ENCODE assay signal across 22 cellular contexts in genomic region chr20:38149880-38150594, GRCh38. TPM values are rescaled to one million over a fixed set of nuclear protein-coding genes. Genes with fewer than 3 reads are reported as not detected.
A peak's percentile ranks its signal among the peaks of the same experiment; 100 is the strongest.
DNase-seq lines count a peak whose midpoint lies in the region; ATAC-seq and TF ChIP-seq lines count a peak whose summit lies in the region.
"Had no signal": no experiment of that assay in that cellular context is flagged by ENCODE, and none has a peak within 500 bp of the region (broad histone marks: within the 10 kb centered on the region; RNA-seq: fewer than 3 reads in every experiment).

No MANE protein-coding gene starts in this region.

- H3K9me3 Mint-ChIP-seq in endothelial cell (ENCODE audit: unreplicated experiment) (no peaks in the 10 kb centered on the region), nephron (no peaks in the 10 kb centered on the region)
- H3K9me3 Mint-ChIP-seq: activated naive CD4-positive, alpha-beta T cell treated with anti-CD3 and anti-CD28 coated beads for 36 hours; activated T-cell treated with anti-CD3 and anti-CD28 coated beads, Interleukin-2, amount 50 U/mL, for 72 hours; CD4-positive, CD25-positive, alpha-beta regulatory T cell; endodermal cell; HFFc6 had no signal

- H3K36me3 ChIP-seq in BLaER1 (no peaks in the 10 kb centered on the region), BE2C (no peaks in the 10 kb centered on the region)
- H3K36me3 ChIP-seq: neutrophil had no signal

- TF ChIP-seq CTCF in endothelial cell (IDR thresholded peaks at IDR 0.05; ENCODE audit: unreplicated experiment): no peak
- no peak for TF ChIP-seq CTCF in nephron (IDR thresholded peaks at IDR 0.05; ENCODE audit: unreplicated experiment in 3 of 3)
- TF ChIP-seq CTCF in BE2C (IDR thresholded peaks at IDR 0.05; ENCODE audit: low read depth, low read length): no peak
- TF ChIP-seq CTCF in GM13976 (IDR thresholded peaks at IDR 0.05; ENCODE audit: borderline replicate concordance, control extremely low read depth, extremely low read depth, insufficient read depth, missing control alignments): no peak

- ATAC-seq in GM19463 (IDR thresholded peaks at IDR 0.05; ENCODE audit: unreplicated experiment) (no peak), HG02938 (IDR thresholded peaks at IDR 0.05; ENCODE audit: unreplicated experiment) (no peak)
- ATAC-seq: activated CD4-positive, alpha-beta T cell treated with anti-CD3 and anti-CD28 coated beads for 36 hours; activated T-cell treated with anti-CD3 and anti-CD28 coated beads, Interleukin-2, amount 50 U/mL, for 72 hours; gastroesophageal sphincter; T-helper 17 cell had no signal

- H4K20me1 ChIP-seq in BLaER1: no peaks in the 10 kb centered on the region

- H3K36me3 Mint-ChIP-seq in endothelial cell (ENCODE audit: low read depth, unreplicated experiment): peaks cover 55% of the 10 kb centered on the region
- H3K36me3 Mint-ChIP-seq in nephron (ENCODE audit: low read depth): no peaks in the 10 kb centered on the region
- H3K36me3 Mint-ChIP-seq: CD4-positive, CD25-positive, alpha-beta regulatory T cell had no signal

- H3K9me3 ChIP-seq in BLaER1 (no peaks in the 10 kb centered on the region), BE2C (no peaks in the 10 kb centered on the region)
- H3K9me3 ChIP-seq: gastroesophageal sphincter, neutrophil had no signal

- H3K4me3 Mint-ChIP-seq in endothelial cell (ENCODE audit: unreplicated experiment): peak overlapping the region; percentile 62
- H3K4me3 Mint-ChIP-seq in nephron: no peak overlapping the region
- H3K4me3 Mint-ChIP-seq: activated CD4-positive, alpha-beta T cell treated with anti-CD3 and anti-CD28 coated beads for 36 hours; activated naive CD4-positive, alpha-beta T cell treated with anti-CD3 and anti-CD28 coated beads for 36 hours; activated T-cell treated with anti-CD3 and anti-CD28 coated beads, Interleukin-2, amount 50 U/mL, for 72 hours; CD4-positive, CD25-positive, alpha-beta regulatory T cell; endodermal cell; HFFc6; T-helper 17 cell had no signal

- in situ Hi-C loops in GM13976 (cut with MboI; ENCODE audit: low sequenced_read_pairs, unreplicated experiment): no loop called here

- DNase-seq in MV-4-11 (lab: John Stamatoyannopoulos, UW) (peak; percentile 11), endothelial cell (ENCODE audit: low spot score) (no peak), BE2C (no peak), GM13976 (ENCODE audit: low spot score) (no peak)
- DNase-seq: activated CD4-positive, alpha-beta T cell treated with anti-CD3 and anti-CD28 coated beads for 36 hours; activated naive CD4-positive, alpha-beta T cell treated with anti-CD3 and anti-CD28 coated beads for 36 hours; activated T-cell treated with anti-CD3 and anti-CD28 coated beads, Interleukin-2, amount 50 U/mL, for 72 hours; brain microvascular endothelial cell; CD4-positive, CD25-positive, alpha-beta regulatory T cell; endodermal cell; HFFc6; OCI-M1; T-helper 17 cell had no signal

- no peak overlapping the region for H3K27ac Mint-ChIP-seq in endothelial cell (ENCODE audit: unreplicated experiment)
- peak overlapping the region; percentile 16 to 48 (median 40) for H3K27ac Mint-ChIP-seq in nephron
- H3K27ac Mint-ChIP-seq: activated CD4-positive, alpha-beta T cell treated with anti-CD3 and anti-CD28 coated beads for 36 hours; activated naive CD4-positive, alpha-beta T cell treated with anti-CD3 and anti-CD28 coated beads for 36 hours; activated T-cell treated with anti-CD3 and anti-CD28 coated beads, Interleukin-2, amount 50 U/mL, for 72 hours; endodermal cell; HFFc6 had no signal

- peaks cover 26% of the 10 kb centered on the region for H3K4me1 Mint-ChIP-seq in endothelial cell (ENCODE audit: unreplicated experiment)
- peaks cover 31% of the 10 kb centered on the region for H3K4me1 Mint-ChIP-seq in nephron
- H3K4me1 Mint-ChIP-seq: endodermal cell had no signal

- H3K27me3 ChIP-seq in BLaER1 (no peaks in the 10 kb centered on the region), BE2C (no peaks in the 10 kb centered on the region)
- H3K27me3 ChIP-seq: brain microvascular endothelial cell, gastroesophageal sphincter, SJSA1 had no signal

- H3K4me2 ChIP-seq in BLaER1: 0 out of 2 replicates have a peak overlapping the region, but pooled peaks have one; percentile 32
- H3K4me2 ChIP-seq: smooth muscle cell had no signal

- peaks cover 48% of the 10 kb centered on the region for H3K4me1 ChIP-seq in BLaER1
- peaks cover 15% of the 10 kb centered on the region for H3K4me1 ChIP-seq in BE2C

- peaks cover 5% of the 10 kb centered on the region for H3K27me3 Mint-ChIP-seq in endothelial cell (ENCODE audit: unreplicated experiment)
- H3K27me3 Mint-ChIP-seq in nephron (ENCODE audit: low read depth): no peaks in the 10 kb centered on the region

- H3K27ac ChIP-seq in BLaER1: no peak overlapping the region
- H3K27ac ChIP-seq: brain microvascular endothelial cell, neutrophil, SJSA1 had no signal

- no peak overlapping the region for H3K4me3 ChIP-seq in BLaER1
- H3K4me3 ChIP-seq in BE2C (ENCODE audit: low read depth, low read length): no peak overlapping the region
- H3K4me3 ChIP-seq: gastroesophageal sphincter, SJSA1, smooth muscle cell had no signal

- no peak overlapping the region for H3K9ac ChIP-seq in BLaER1

RNA-seq across cellular contexts. Expression of gene TGM2, which starts 15.0 kb away (rescaled TPM):
- total RNA-seq in endothelial cell (ENCODE audit: unreplicated experiment): 216 TPM
- 1.5 TPM for polyA plus RNA-seq in BE2C (2012; ENCODE audit: insufficient read depth, insufficient read length, low read depth)
- total RNA-seq: activated CD8-positive, alpha-beta memory T cell treated with anti-CD3 and anti-CD28 coated beads for 36 hours; activated naive CD4-positive, alpha-beta T cell treated with anti-CD3 and anti-CD28 coated beads for 36 hours; CD4-positive, CD25-positive, alpha-beta regulatory T cell had no signal
